Comparison of ENCODE assay signal across 16 cellular contexts in the genomic region with DNA sequence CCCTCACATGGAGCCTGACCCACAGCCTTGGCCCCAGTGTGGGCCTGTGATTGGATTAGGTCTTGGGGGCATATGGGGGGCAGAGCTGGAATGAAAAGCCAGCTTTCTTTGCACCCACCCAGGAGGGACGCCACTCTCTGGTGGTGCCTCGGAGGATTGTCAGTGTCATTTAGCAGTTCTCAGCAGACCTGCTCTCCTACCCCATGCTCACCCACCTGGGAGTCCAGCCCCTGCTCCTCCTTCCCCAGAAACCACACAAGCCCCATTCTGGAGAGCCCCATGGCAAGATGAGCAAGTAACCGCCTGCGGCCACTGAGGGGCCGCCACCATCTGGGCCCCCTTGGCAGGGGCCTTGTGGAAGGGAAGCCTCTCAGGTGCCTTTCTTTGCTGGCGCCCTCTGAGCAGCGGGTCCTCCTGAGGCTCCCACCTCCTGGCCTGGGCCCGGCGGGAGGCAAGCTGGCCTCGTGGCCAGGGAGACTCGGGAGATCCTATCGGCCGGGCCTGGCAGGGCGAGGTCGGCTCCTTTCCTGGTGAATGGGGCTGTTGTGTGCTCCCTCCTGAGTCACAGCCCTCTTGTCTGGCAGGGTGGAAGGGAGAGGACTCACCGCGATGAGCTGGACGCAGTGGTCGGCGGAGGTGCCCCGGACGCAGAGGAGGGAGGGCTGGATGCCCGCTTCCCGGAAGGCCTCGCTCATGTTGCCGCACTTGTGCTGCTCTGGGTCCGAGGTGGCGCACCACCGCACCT. TPM values are rescaled to one million over a fixed set of nuclear protein-coding genes. Genes with fewer than 3 reads are reported as not detected.
DNase-seq lines count a peak whose midpoint lies in the region; ATAC-seq and TF ChIP-seq lines count a peak whose summit lies in the region.
"Had no signal": no experiment of that assay in that cellular context is flagged by ENCODE, and none has a peak within 500 bp of the region (broad histone marks: within the 10 kb centered on the region; RNA-seq: fewer than 3 reads in every experiment).

No MANE protein-coding gene starts in this region.

- BruUV-seq in MCF 10A (replicated peaks; lab: Mats Ljungman, UMichigan): no TSS peak

- H3K36me3 ChIP-seq in breast epithelium: no peaks in the 10 kb centered on the region
- H3K36me3 ChIP-seq: SJSA1, vagina had no signal

- H3K27ac Mint-ChIP-seq in MCF 10A (ENCODE audit: low read depth, unreplicated experiment): no peak overlapping the region
- peak overlapping the region; percentile 20 for H3K27ac Mint-ChIP-seq in stimulated activated naive B cell treated with anti-CD40 and anti-IgM and Interleukin-4, amounts not matched to agents 10 μg/mL and 1 μg/mL and 100 μg/mL, for 72 hours
- H3K27ac Mint-ChIP-seq: stimulated activated effector memory CD8-positive, alpha-beta T cell treated with anti-CD3 and anti-CD28 coated beads, Interleukin-12 subunit alpha, Interleukin-12 subunit beta, amount 100 ng/mL, for 72 hours had no signal

- intact Hi-C loops in breast epithelium (cut with DNase I; ENCODE audit: low total_unique reads) (no loop called here), MCF 10A (cut with micrococcal nuclease) (no loop called here)

- peaks cover 4% of the 10 kb centered on the region for H3K36me3 Mint-ChIP-seq in MCF 10A (ENCODE audit: insufficient read depth, unreplicated experiment)
- peaks cover 42 to 45% of the 10 kb centered on the region in 2 donors for H3K36me3 Mint-ChIP-seq in stimulated activated naive B cell treated with anti-CD40 and anti-IgM and Interleukin-4, amounts not matched to agents 10 μg/mL and 1 μg/mL and 100 μg/mL, for 72 hours
- H3K36me3 Mint-ChIP-seq: stimulated activated effector memory CD8-positive, alpha-beta T cell treated with anti-CD3 and anti-CD28 coated beads, Interleukin-12 subunit alpha, Interleukin-12 subunit beta, amount 100 ng/mL, for 72 hours had no signal

- H3K9me3 ChIP-seq in breast epithelium: no peaks in the 10 kb centered on the region
- H3K9me3 ChIP-seq: SJSA1, vagina had no signal

- no peaks in the 10 kb centered on the region for H3K27me3 Mint-ChIP-seq in MCF 10A (ENCODE audit: insufficient read depth, unreplicated experiment)
- H3K27me3 Mint-ChIP-seq in stimulated activated naive B cell treated with anti-CD40 and anti-IgM and Interleukin-4, amounts not matched to agents 10 μg/mL and 1 μg/mL and 100 μg/mL, for 72 hours: peaks cover 39 to 61% of the 10 kb centered on the region in 2 donors

- no peak for ATAC-seq in stimulated activated naive B cell treated with anti-CD40 and anti-IgM and Interleukin-4, amounts not matched to agents 10 μg/mL and 1 μg/mL and 100 μg/mL, for 72 hours (replicated peaks)
- ATAC-seq in GM19324 (IDR thresholded peaks at IDR 0.05; ENCODE audit: low FRiP score, unreplicated experiment): no peak
- ATAC-seq: sciatic nerve; stimulated activated effector memory CD8-positive, alpha-beta T cell treated with anti-CD3 and anti-CD28 coated beads, Interleukin-12 subunit alpha, Interleukin-12 subunit beta, amount 100 ng/mL, for 72 hours had no signal

- TF ChIP-seq POLR2A in breast epithelium (IDR thresholded peaks at IDR 0.05): no peak

- DNase-seq in breast epithelium (ENCODE audit: low spot score in 2 of 2): peak in 1 of 2 donors; percentile 32
- DNase-seq in MCF 10A (ENCODE audit: unreplicated experiment): no peak
- peak; percentile 17 for DNase-seq in HuH-7.5 (ENCODE audit: low spot score)
- DNase-seq in coronary artery (ENCODE audit: low spot score): peak; percentile 71
- DNase-seq in stimulated activated naive B cell treated with anti-CD40 and anti-IgM and Interleukin-4, amounts not matched to agents 10 μg/mL and 1 μg/mL and 100 μg/mL, for 72 hours: no peak
- no peak for DNase-seq in SHP77 (lab: John Stamatoyannopoulos, UW)
- no peak for DNase-seq in NCI-H146 treated with DMSO at 0.1 percent for 48 hours (lab: John Stamatoyannopoulos, UW; ENCODE audit: unreplicated experiment)
- DNase-seq: ACHN; NCI-H2081 treated with DMSO at 0.1 percent for 48 hours; NCI-H774; stimulated activated CD4-positive, alpha-beta T cell treated with anti-CD3 and anti-CD28 coated beads, Interleukin-4, amount 100 ng/mL, for 24 hours had no signal

- no peak for TF ChIP-seq CTCF in breast epithelium (IDR thresholded peaks at IDR 0.05)
- TF ChIP-seq CTCF in MCF 10A (IDR thresholded peaks at IDR 0.05; ENCODE audit: unreplicated experiment): no peak
- no peak for TF ChIP-seq CTCF in coronary artery (IDR thresholded peaks at IDR 0.05)

- no peak overlapping the region for H3K4me3 Mint-ChIP-seq in MCF 10A (ENCODE audit: unreplicated experiment)
- peak overlapping the region in 1 of 2 donors; percentile 28 for H3K4me3 Mint-ChIP-seq in stimulated activated naive B cell treated with anti-CD40 and anti-IgM and Interleukin-4, amounts not matched to agents 10 μg/mL and 1 μg/mL and 100 μg/mL, for 72 hours

- no peaks in the 10 kb centered on the region for H3K27me3 ChIP-seq in breast epithelium
- H3K27me3 ChIP-seq: SJSA1, vagina had no signal

- H3K4me1 Mint-ChIP-seq in MCF 10A (ENCODE audit: insufficient read depth, unreplicated experiment): peaks cover 25% of the 10 kb centered on the region
- H3K4me1 Mint-ChIP-seq in stimulated activated naive B cell treated with anti-CD40 and anti-IgM and Interleukin-4, amounts not matched to agents 10 μg/mL and 1 μg/mL and 100 μg/mL, for 72 hours: peaks cover 47 to 74% of the 10 kb centered on the region in 2 donors

- H3K9me3 Mint-ChIP-seq in MCF 10A (ENCODE audit: unreplicated experiment): no peaks in the 10 kb centered on the region
- no peaks in the 10 kb centered on the region for H3K9me3 Mint-ChIP-seq in stimulated activated naive B cell treated with anti-CD40 and anti-IgM and Interleukin-4, amounts not matched to agents 10 μg/mL and 1 μg/mL and 100 μg/mL, for 72 hours
- H3K9me3 Mint-ChIP-seq: stimulated activated effector memory CD8-positive, alpha-beta T cell treated with anti-CD3 and anti-CD28 coated beads, Interleukin-12 subunit alpha, Interleukin-12 subunit beta, amount 100 ng/mL, for 72 hours had no signal

- peak overlapping the region; percentile 66 to 82 for H3K27ac ChIP-seq in breast epithelium
- no peak overlapping the region for H3K27ac ChIP-seq in coronary artery
- H3K27ac ChIP-seq: SJSA1 had no signal

- POLR2A ChIA-PET in MCF 10A (lab: Yijun Ruan, JAX): no interaction called here

- CTCF ChIA-PET in MCF 10A (lab: Yijun Ruan, JAX): interaction anchor here (0.6 to 0.8 kb wide), 2 partner anchors 21 to 24 kb away, joined by 3 to 4 read pairs; no protein-coding TSS in a partner anchor

- H3K4me1 ChIP-seq in breast epithelium: peaks cover 3 to 12% of the 10 kb centered on the region in 2 donors

- peak overlapping the region in 1 of 3 donors; percentile 11 for H3K4me3 ChIP-seq in breast epithelium
- H3K4me3 ChIP-seq in coronary artery: no peak overlapping the region
- H3K4me3 ChIP-seq: SJSA1, vagina had no signal

RNA-seq across cellular contexts. Expression of a gene that starts 2.3 kb away (rescaled TPM):
- total RNA-seq in breast epithelium (10 to 100 TPM in 2 of 3 donors, 1 to 10 TPM in 1; 7.2 to 58.2 (median 10.2) TPM), MCF 10A (2022) (9.1 and 20.6 TPM in 2 replicates)

RNA-seq across cellular contexts. Expression of a gene that starts 58.7 kb away (rescaled TPM):
- total RNA-seq in breast epithelium (10 to 100 TPM; 10.5 to 14.4 (median 12.0) TPM), MCF 10A (2022) (5.2 and 7.1 TPM in 2 replicates)

Comparison
In these comparisons a context has a peak if more than half of its experiments do, and no peak if none do; other contexts are left out.
1. DNase-seq: peak in HuH-7.5 (single experiment) and coronary artery (single experiment); none in MCF 10A (single experiment), stimulated activated naive B cell treated with anti-CD40 and anti-IgM and Interleukin-4, amounts not matched to agents 10 μg/mL and 1 μg/mL and 100 μg/mL, for 72 hours (single experiment), SHP77 (0 of 2) and NCI-H146 treated with DMSO at 0.1 percent for 48 hours (single experiment).
2. H3K27ac ChIP-seq: peak in breast epithelium (2 of 2); none in coronary artery (0 of 2).